ENCODE assay signal across 24 cellular contexts in genomic region chr19:33698576-33699435, GRCh38.
DNase-seq lines count a peak whose midpoint lies in the region; ATAC-seq and TF ChIP-seq lines count a peak whose summit lies in the region.
"Had no signal": no experiment of that assay in that cellular context is flagged by ENCODE, and none has a peak within 500 bp of the region (broad histone marks: within the 10 kb centered on the region; RNA-seq: fewer than 3 reads in every experiment).

No MANE protein-coding gene starts in this region.

- no peaks in the 10 kb centered on the region for H3K36me3 Mint-ChIP-seq in neural crest cell (ENCODE audit: low read depth)
- no peaks in the 10 kb centered on the region for H3K36me3 Mint-ChIP-seq in stimulated activated effector memory CD8-positive, alpha-beta T cell treated with anti-CD3 and anti-CD28 coated beads, Interleukin-12 subunit alpha, Interleukin-12 subunit beta, amount 100 ng/mL, for 72 hours

- no peak overlapping the region for H3K4me3 ChIP-seq in SK-N-SH (ENCODE audit: low read depth in 2 of 2, low read length in 1 of 2)
- no peak overlapping the region for H3K4me3 ChIP-seq in HEK293 (ENCODE audit: low read depth, low read length)
- H3K4me3 ChIP-seq: SJSA1 had no signal

- H3K27ac Mint-ChIP-seq in neural crest cell (ENCODE audit: unreplicated experiment): peak overlapping the region; percentile 35
- no peak overlapping the region for H3K27ac Mint-ChIP-seq in stimulated activated effector memory CD8-positive, alpha-beta T cell treated with anti-CD3 and anti-CD28 coated beads, Interleukin-12 subunit alpha, Interleukin-12 subunit beta, amount 100 ng/mL, for 72 hours

- H3K36me3 ChIP-seq in SK-N-SH (replicated peaks in 1 of 2; ENCODE audit: control insufficient read depth in 1 of 2, insufficient read depth in 2 of 2, low read length in 1 of 2) (no peaks in the 10 kb centered on the region), HEK293 (ENCODE audit: control insufficient read depth in 2 of 2, insufficient read depth in 1 of 2, low read length in 2 of 2) (no peaks in the 10 kb centered on the region)
- H3K36me3 ChIP-seq: SJSA1 had no signal

- H3K27ac ChIP-seq in SK-N-SH (ENCODE audit: low read depth in 2 of 2, low read length in 1 of 2) (no peak overlapping the region), HEK293 (ENCODE audit: extremely low read depth, low read depth, low read length) (no peak overlapping the region)
- H3K27ac ChIP-seq: 22Rv1, C4-2B, HL-60, SJSA1 had no signal

- DNase-seq in SK-N-SH: peak; percentile 46
- no peak for DNase-seq in neural crest cell (ENCODE audit: low read depth, low spot score)
- DNase-seq in stimulated activated effector memory CD8-positive, alpha-beta T cell treated with anti-CD3 and anti-CD28 coated beads, Interleukin-12 subunit alpha, Interleukin-12 subunit beta, amount 100 ng/mL, for 72 hours (ENCODE audit: low spot score in 2 of 2): no peak
- no peak for DNase-seq in NCI-H146 treated with DMSO at 0.1 percent for 48 hours (lab: John Stamatoyannopoulos, UW; ENCODE audit: unreplicated experiment)
- no peak for DNase-seq in GM13977 (ENCODE audit: low spot score)
- DNase-seq in ureter (ENCODE audit: low spot score): no peak
- DNase-seq: AML-193, GF-D8, KG1, NCI-H1092, NCI-H1436 treated with DMSO at 0.1 percent for 48 hours, NCI-H2081, NCI-H2171, NCI-H345, NCI-H524, NCI-H774, SW 1271 had no signal

- H3K9me2 ChIP-seq in SK-N-SH: no peaks in the 10 kb centered on the region

- POLR2A ChIA-PET in SK-N-SH (lab: Yijun Ruan, JAX) (no interaction called here), HEK293 (lab: Yijun Ruan, JAX) (no interaction called here)

- peaks cover 5% of the 10 kb centered on the region for H3K27me3 Mint-ChIP-seq in neural crest cell (ENCODE audit: low read depth)

- no peaks in the 10 kb centered on the region for H3K4me1 Mint-ChIP-seq in neural crest cell
- no peaks in the 10 kb centered on the region for H3K4me1 Mint-ChIP-seq in stimulated activated effector memory CD8-positive, alpha-beta T cell treated with anti-CD3 and anti-CD28 coated beads, Interleukin-12 subunit alpha, Interleukin-12 subunit beta, amount 100 ng/mL, for 72 hours

- TF ChIP-seq RAD21 in SK-N-SH (IDR thresholded peaks at IDR 0.05; ENCODE audit: low read length): no peak

- in situ Hi-C loops in GM13977 (cut with MboI; ENCODE audit: low pct_unique_long_range_greater_than_20kb, low sequenced_read_pairs, unreplicated experiment): no loop called here

- H3K9me3 ChIP-seq in SK-N-SH (no peaks in the 10 kb centered on the region), HEK293 (ENCODE audit: control insufficient read depth, insufficient read depth, low read depth, low read length) (no peaks in the 10 kb centered on the region)
- H3K9me3 ChIP-seq: SJSA1 had no signal

- no peak overlapping the region for H3K9ac ChIP-seq in SK-N-SH

- WGBS in SK-N-SH (ENCODE audit: low lambda C conversion rate): 39% methylated on average over 14 of the region's 14 CpGs

- TF ChIP-seq CTCF in SK-N-SH (IDR thresholded peaks at IDR 0.05) (no peak), HEK293 (tag by site-specific recombination; IDR thresholded peaks at IDR 0.05) (no peak), neural crest cell (conservative IDR thresholded peaks at IDR 0.05) (no peak), GM13977 (IDR thresholded peaks at IDR 0.05; ENCODE audit: extremely low read depth, insufficient read depth, missing control alignments) (no peak)

- H3K9me3 Mint-ChIP-seq in neural crest cell: no peaks in the 10 kb centered on the region
- no peaks in the 10 kb centered on the region for H3K9me3 Mint-ChIP-seq in stimulated activated effector memory CD8-positive, alpha-beta T cell treated with anti-CD3 and anti-CD28 coated beads, Interleukin-12 subunit alpha, Interleukin-12 subunit beta, amount 100 ng/mL, for 72 hours

- no peak overlapping the region for H2AFZ ChIP-seq in SK-N-SH (ENCODE audit: low read depth)

- H3K4me2 ChIP-seq in SK-N-SH: no peak overlapping the region

- H3K4me1 ChIP-seq in SK-N-SH (ENCODE audit: control insufficient read depth in 1 of 2, insufficient read depth in 2 of 2, low read depth in 1 of 2, low read length in 1 of 2) (peaks cover 0 to 39% of the 10 kb centered on the region in 2 experiments; a peak in 1 of 4 replicates), HEK293 (ENCODE audit: control insufficient read depth, insufficient read depth, low read length) (0 out of 2 replicates have a peak, but pooled peaks cover under 1% of the 10 kb centered on the region)
- H3K4me1 ChIP-seq: SJSA1 had no signal

- CTCF ChIA-PET in SK-N-SH (lab: Yijun Ruan, JAX): interaction anchor here (0.9 to 2.8 kb wide), 7 partner anchors 8 to 266 kb away, joined by 3 to 11 read pairs (median 4); no protein-coding TSS in a partner anchor
- CTCF ChIA-PET in HEK293 (lab: Yijun Ruan, JAX): interaction anchor here (0.6 to 1.1 kb wide), 2 partner anchors 463 to 523 kb away, joined by 3 read pairs; no protein-coding TSS in a partner anchor

- no peaks in the 10 kb centered on the region for H3F3A ChIP-seq in SK-N-SH (replicated peaks; ENCODE audit: insufficient read depth)

- no peak for ATAC-seq in SK-N-SH treated with all-trans-retinoic acid at 6 μM for 48 hours
- ATAC-seq in stimulated activated effector memory CD8-positive, alpha-beta T cell treated with anti-CD3 and anti-CD28 coated beads, Interleukin-12 subunit alpha, Interleukin-12 subunit beta, amount 100 ng/mL, for 72 hours: peak; percentile 19
- ATAC-seq: Panc1 had no signal

- no peaks in the 10 kb centered on the region for H3K27me3 ChIP-seq in SK-N-SH (ENCODE audit: insufficient read depth)

- H3K79me2 ChIP-seq in SK-N-SH (ENCODE audit: insufficient read depth): no peaks in the 10 kb centered on the region

- H3K4me3 Mint-ChIP-seq in neural crest cell: no peak overlapping the region
- no peak overlapping the region for H3K4me3 Mint-ChIP-seq in stimulated activated effector memory CD8-positive, alpha-beta T cell treated with anti-CD3 and anti-CD28 coated beads, Interleukin-12 subunit alpha, Interleukin-12 subunit beta, amount 100 ng/mL, for 72 hours

- no peaks in the 10 kb centered on the region for H4K20me1 ChIP-seq in SK-N-SH (ENCODE audit: insufficient read depth)

- TF ChIP-seq EP300 in SK-N-SH (IDR thresholded peaks at IDR 0.05; ENCODE audit: borderline replicate concordance in 1 of 2, low read depth in 1 of 2, low read length in 1 of 2): no peak

TF ChIP-seq in SK-N-SH, 30 proteins besides CTCF, POLR2A, EP300 and RAD21 (continues in another document):
- TF ChIP-seq GABPA (IDR thresholded peaks at IDR 0.05; ENCODE audit: low read depth) (no peak), SMC3 (IDR thresholded peaks at IDR 0.05; ENCODE audit: low read depth, low read length) (no peak), FOXM1 (IDR thresholded peaks at IDR 0.05; ENCODE audit: low read depth) (no peak), MAX (IDR thresholded peaks at IDR 0.05; ENCODE audit: low read depth) (no peak), CHD2 (IDR thresholded peaks at IDR 0.05; ENCODE audit: low read length, partially characterized antibody) (no peak), TAF1 (IDR thresholded peaks at IDR 0.05; ENCODE audit: borderline replicate concordance, low read depth, low read length) (no peak), TEAD4 (IDR thresholded peaks at IDR 0.05; ENCODE audit: borderline replicate concordance, insufficient read depth) (no peak), POLR2AphosphoS5 (IDR thresholded peaks at IDR 0.05; ENCODE audit: low read depth, low read length) (no peak), EZH2phosphoT487 (IDR thresholded peaks at IDR 0.05; ENCODE audit: borderline replicate concordance, low read depth) (no peak), FOXJ3 (CRISPR knock-in tag; IDR thresholded peaks at IDR 0.05) (no peak)

TF ChIP-seq in SK-N-SH treated with all-trans-retinoic acid at 6 μM for 48 hours, 23 proteins besides CTCF, POLR2A, EP300 and RAD21 (continues in another document):
- TF ChIP-seq ARNTL (CRISPR knock-in tag; IDR thresholded peaks at IDR 0.05; ENCODE audit: borderline replicate concordance, low read depth): no peak
- TF ChIP-seq ISL1 (CRISPR knock-in tag; IDR thresholded peaks at IDR 0.05): no peak
- TF ChIP-seq CREB5 (CRISPR knock-in tag; IDR thresholded peaks at IDR 0.05; ENCODE audit: low read depth): no peak
- no peak for TF ChIP-seq TCF4 (CRISPR knock-in tag; IDR thresholded peaks at IDR 0.05; ENCODE audit: borderline replicate concordance)
- no peak for TF ChIP-seq BACH2 (CRISPR knock-in tag; IDR thresholded peaks at IDR 0.05; ENCODE audit: borderline replicate concordance)
- no peak for TF ChIP-seq ZNF8 (CRISPR knock-in tag; IDR thresholded peaks at IDR 0.05)

TF ChIP-seq in HEK293, 187 proteins besides CTCF, POLR2A, EP300 and RAD21:
- TF ChIP-seq, protein P1, sequence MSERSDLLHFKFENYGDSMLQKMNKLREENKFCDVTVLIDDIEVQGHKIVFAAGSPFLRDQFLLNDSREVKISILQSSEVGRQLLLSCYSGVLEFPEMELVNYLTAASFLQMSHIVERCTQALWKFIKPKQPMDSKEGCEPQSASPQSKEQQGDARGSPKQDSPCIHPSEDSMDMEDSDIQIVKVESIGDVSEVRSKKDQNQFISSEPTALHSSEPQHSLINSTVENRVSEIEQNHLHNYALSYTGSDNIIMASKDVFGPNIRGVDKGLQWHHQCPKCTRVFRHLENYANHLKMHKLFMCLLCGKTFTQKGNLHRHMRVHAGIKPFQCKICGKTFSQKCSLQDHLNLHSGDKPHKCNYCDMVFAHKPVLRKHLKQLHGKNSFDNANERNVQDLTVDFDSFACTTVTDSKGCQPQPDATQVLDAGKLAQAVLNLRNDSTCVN (tag by site-specific recombination; optimal IDR thresholded peaks at IDR 0.05): peak; percentile 8
- no peak for TF ChIP-seq FEZF1 (tag by site-specific recombination; IDR thresholded peaks at IDR 0.05)
